Comparison of ENCODE assay signal across 28 cellular contexts in the genomic region with DNA sequence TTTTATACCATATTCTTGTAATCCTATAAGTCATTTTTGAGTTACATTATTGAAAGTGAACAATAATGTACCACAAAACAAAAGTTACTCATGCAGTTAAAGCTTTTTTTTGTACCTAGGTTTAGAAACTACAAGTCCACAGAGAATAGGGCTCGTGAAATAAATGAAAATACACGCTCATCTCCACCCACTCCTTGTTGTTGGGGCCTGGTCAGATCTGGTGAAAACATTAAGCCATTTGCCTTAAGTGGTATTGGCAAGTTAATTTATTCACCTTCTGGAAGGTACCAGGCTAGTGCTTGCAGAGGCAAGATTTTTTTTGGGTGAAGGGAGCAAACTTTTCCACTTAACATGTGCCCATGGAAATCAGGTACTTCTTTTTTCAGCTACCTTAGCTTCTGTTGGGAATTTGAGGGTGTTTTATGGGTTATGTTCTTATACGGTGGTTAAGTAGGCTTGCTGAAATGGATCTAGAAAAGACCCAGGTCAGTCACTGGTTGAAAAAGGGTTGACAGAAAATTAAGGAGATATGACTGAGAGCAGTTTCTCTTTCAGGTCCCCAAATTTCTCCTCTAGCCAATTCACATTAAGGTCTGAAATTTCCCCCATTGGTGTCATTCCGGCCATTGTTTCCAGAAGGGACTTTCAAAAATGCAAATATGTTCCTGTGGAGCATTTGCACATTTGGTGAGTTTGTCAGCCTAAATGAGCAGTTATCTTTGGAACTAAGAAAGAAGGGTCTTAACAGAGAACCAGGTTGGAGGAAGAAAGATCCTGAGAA.
DNase-seq lines count a peak whose midpoint lies in the region; ATAC-seq, FAIRE-seq and TF ChIP-seq lines count a peak whose summit lies in the region.
"Had no signal": no experiment of that assay in that cellular context is flagged by ENCODE, and none has a peak within 500 bp of the region (broad histone marks: within the 10 kb centered on the region; RNA-seq: fewer than 3 reads in every experiment).

No MANE protein-coding gene starts in this region.

- peak overlapping the region; percentile 53 for H3K4me3 Mint-ChIP-seq in stimulated activated memory B cell treated with anti-CD40 and anti-IgM and Interleukin-4, amounts not matched to agents 10 μg/mL and 1 μg/mL and 100 μg/mL, for 72 hours

- no peak overlapping the region for H3K9ac ChIP-seq in OCI-LY3 (ENCODE audit: low read length)

- H3K9me3 ChIP-seq in OCI-LY3 (ENCODE audit: insufficient read depth, low read length): no peaks in the 10 kb centered on the region
- H3K9me3 ChIP-seq: MG63, SJCRH30 had no signal

- no peaks in the 10 kb centered on the region for H3K79me2 ChIP-seq in OCI-LY3 (ENCODE audit: low read length)

- H2AFZ ChIP-seq in OCI-LY3 (ENCODE audit: low read depth, low read length): 0 out of 2 replicates have a peak overlapping the region, but pooled peaks have one; percentile 7

- no peaks in the 10 kb centered on the region for H3K9me3 Mint-ChIP-seq in stimulated activated memory B cell treated with anti-CD40 and anti-IgM and Interleukin-4, amounts not matched to agents 10 μg/mL and 1 μg/mL and 100 μg/mL, for 72 hours

- DNase-seq in GM12892 (ENCODE audit: insufficient read length) (no peak), caudate nucleus (lab: John Stamatoyannopoulos, UW) (no peak), NCI-H1417 (lab: John Stamatoyannopoulos, UW) (no peak), NCI-H1105 treated with DMSO at 0.1 percent for 48 hours (lab: John Stamatoyannopoulos, UW) (no peak), AG08396 (ENCODE audit: low spot score) (no peak)
- DNase-seq: ACHN; DMS53; EL; GF-D8; GOT3; HCEC 1CT; Kasumi-1; MG63; NCI-H1436 treated with DMSO at 0.1 percent for 48 hours; NCI-H1930; NCI-H226; NCI-H510A treated with DMSO at 0.1 percent for 48 hours; NCI-H774; NK-92 treated with Interleukin-12 subunit alpha and Interleukin-12 subunit beta, amount 100 ng/mL, for 24 hours; OCI-M1; SJCRH30; T-helper 1 cell had no signal

- no peaks in the 10 kb centered on the region for H3K27me3 Mint-ChIP-seq in stimulated activated memory B cell treated with anti-CD40 and anti-IgM and Interleukin-4, amounts not matched to agents 10 μg/mL and 1 μg/mL and 100 μg/mL, for 72 hours

- H4K20me1 ChIP-seq in OCI-LY3 (ENCODE audit: insufficient read depth, low read length): no peaks in the 10 kb centered on the region

- ATAC-seq in GM19351 (IDR thresholded peaks at IDR 0.05; ENCODE audit: unreplicated experiment): peak; percentile 58
- ATAC-seq in stimulated activated memory B cell treated with anti-CD40 and anti-IgM and Interleukin-4, amounts not matched to agents 10 μg/mL and 1 μg/mL and 100 μg/mL, for 72 hours: peak; percentile 92

- H3K36me3 ChIP-seq in OCI-LY3 (replicated peaks; ENCODE audit: low read depth, low read length): no peaks in the 10 kb centered on the region
- H3K36me3 ChIP-seq: MG63, SJCRH30 had no signal

- H3K4me1 ChIP-seq in OCI-LY3 (ENCODE audit: low read length): peaks cover 21% of the 10 kb centered on the region

- peaks cover 26% of the 10 kb centered on the region for H3K4me1 Mint-ChIP-seq in stimulated activated memory B cell treated with anti-CD40 and anti-IgM and Interleukin-4, amounts not matched to agents 10 μg/mL and 1 μg/mL and 100 μg/mL, for 72 hours

- peak overlapping the region; percentile 42 for H3K4me2 ChIP-seq in OCI-LY3 (ENCODE audit: low read length)

- no peaks in the 10 kb centered on the region for H3K27me3 ChIP-seq in OCI-LY3 (ENCODE audit: low read depth, low read length)
- H3K27me3 ChIP-seq: MG63, SJCRH30 had no signal

- no peak for TF ChIP-seq CTCF in OCI-LY3 (IDR thresholded peaks at IDR 0.05; ENCODE audit: low read depth, low read length)

- peak overlapping the region; percentile 89 for H3K27ac Mint-ChIP-seq in stimulated activated memory B cell treated with anti-CD40 and anti-IgM and Interleukin-4, amounts not matched to agents 10 μg/mL and 1 μg/mL and 100 μg/mL, for 72 hours

- no peak for TF ChIP-seq POLR2A in GM12892 (IDR thresholded peaks at IDR 0.05; ENCODE audit: low read depth, low read length)

- FAIRE-seq in GM12892 (lab: Jason Lieb, UNC): peak; percentile 70
- FAIRE-seq: D721Med, RCC 7860 had no signal

- H3K4me3 ChIP-seq in OCI-LY3 (ENCODE audit: low read length): peak overlapping the region; percentile 9; the same call in 1 of the 2 replicates
- H3K4me3 ChIP-seq: MG63, SJCRH30 had no signal

- H3K36me3 Mint-ChIP-seq in stimulated activated memory B cell treated with anti-CD40 and anti-IgM and Interleukin-4, amounts not matched to agents 10 μg/mL and 1 μg/mL and 100 μg/mL, for 72 hours: no peaks in the 10 kb centered on the region

- H3K27ac ChIP-seq in OCI-LY3 (ENCODE audit: low read length) (peak overlapping the region; percentile 18; the same call in 1 of the 2 replicates), caudate nucleus (ENCODE audit: low read depth, low read length) (no peak overlapping the region)
- H3K27ac ChIP-seq: C4-2B, SJCRH30 had no signal
